ENCODE assay signal across 34 cellular contexts in genomic region chr9:69334310-69334709, GRCh38. TPM values are rescaled to one million over a fixed set of nuclear protein-coding genes. Genes with fewer than 3 reads are reported as not detected.
"Had no signal": no experiment of that assay in that cellular context is flagged by ENCODE, and none has a peak within 500 bp of the region (broad histone marks: within the 10 kb centered on the region; RNA-seq: fewer than 3 reads in every experiment).

No MANE protein-coding gene starts in this region.

- H3K27me3 ChIP-seq: adrenal gland, body of pancreas, brain microvascular endothelial cell, breast epithelium had no signal

- H3K27ac ChIP-seq: body of pancreas, brain microvascular endothelial cell, breast epithelium, VCaP had no signal

- H3K4me1 ChIP-seq: body of pancreas, breast epithelium had no signal

- DNase-seq: activated B cell treated with CpG ODN at 0.5 μM for 24 hours; activated CD4-positive, alpha-beta memory T cell treated with anti-CD3 and anti-CD28 coated beads for 36 hours; activated CD4-positive, alpha-beta T cell treated with anti-CD3 and anti-CD28 coated beads for 4 hours; activated CD4-positive, alpha-beta T cell treated with anti-CD3 and anti-CD28 coated beads, Interleukin-2, amount 10 ng/mL, durations not matched to agents 24 days and 14 days; activated CD4-positive, alpha-beta T cell treated with anti-CD3 and anti-CD28 coated beads, Interleukin-2, amount 50 U/mL, for 1 hour; activated CD4-positive, alpha-beta T cell treated with anti-CD3 and anti-CD28 coated beads, Interleukin-2, amount 50 U/mL, for 4 hours; activated CD4-positive, CD25-positive, alpha-beta regulatory T cell treated with anti-CD3 and anti-CD28 coated beads, Interleukin-2, amount 50 U/mL, for 72 hours; activated CD8-positive, alpha-beta memory T cell treated with anti-CD3 and anti-CD28 coated beads, Interleukin-2, amount 50 U/mL, for 4 hours; activated CD8-positive, alpha-beta T cell treated with anti-CD3 and anti-CD28 coated beads for 36 hours; activated effector memory CD4-positive, alpha-beta T cell treated with anti-CD3 and anti-CD28 coated beads, Interleukin-2, amount 50 U/mL, for 16 hours; activated gamma-delta T cell treated with Interleukin-2 at 50 U/mL for 16 hours; activated naive CD4-positive, alpha-beta T cell; activated naive CD4-positive, alpha-beta T cell treated with anti-CD3 and anti-CD28 coated beads for 36 hours; activated naive CD4-positive, alpha-beta T cell treated with anti-CD3 and anti-CD28 coated beads, Interleukin-2, amount 50 U/mL, for 16 hours; activated naive CD8-positive, alpha-beta T cell treated with anti-CD3 and anti-CD28 coated beads for 36 hours; activated T-cell treated with anti-CD3 and anti-CD28 coated beads for 4 hours; activated T-cell treated with anti-CD3 and anti-CD28 coated beads, Interleukin-2, amount 50 U/mL, for 1 hour; activated T-cell treated with anti-CD3 and anti-CD28 coated beads, Interleukin-2, amount 50 U/mL, for 4 hours; activated T-cell treated with anti-CD3 and anti-CD28 coated beads, Interleukin-2, amount 50 U/mL, for 72 hours; amniotic stem cell; aorta; body of pancreas; brain microvascular endothelial cell; central memory CD4-positive, alpha-beta T cell; T-helper 1 cell; T-helper 2 cell; T-helper 9 cell had no signal

- H3K4me3 ChIP-seq: adrenal gland, body of pancreas, breast epithelium had no signal

- H3K9me3 ChIP-seq: adrenal gland, body of pancreas, breast epithelium had no signal

- H3K36me3 ChIP-seq: adrenal gland, brain microvascular endothelial cell, breast epithelium had no signal

- ATAC-seq: activated CD8-positive, alpha-beta T cell treated with anti-CD3 and anti-CD28 coated beads for 36 hours; activated naive CD4-positive, alpha-beta T cell treated with anti-CD3 and anti-CD28 coated beads, Interleukin-2, amount 50 U/mL, for 72 hours; activated T-cell treated with anti-CD3 and anti-CD28 coated beads, Interleukin-2, amount 50 U/mL, for 4 hours; activated T-helper 17 cell treated with anti-CD3 and anti-CD28 coated beads, Interleukin-2, amount 50 U/mL, for 72 hours; body of pancreas had no signal

RNA-seq across cellular contexts. Expression of gene ENTREP1, which starts 9.3 kb away (rescaled TPM):
- total RNA-seq: activated B cell treated with CpG ODN at 0.5 μM for 24 hours; activated CD4-positive, alpha-beta T cell treated with anti-CD3 and anti-CD28 coated beads, Interleukin-2, amount 10 ng/mL, durations not matched to agents 24 days and 14 days; activated CD8-positive, alpha-beta memory T cell treated with anti-CD3 and anti-CD28 coated beads for 36 hours; activated CD8-positive, alpha-beta T cell treated with anti-CD3 and anti-CD28 coated beads for 36 hours; activated naive CD4-positive, alpha-beta T cell treated with anti-CD3 and anti-CD28 coated beads for 36 hours; activated naive CD4-positive, alpha-beta T cell treated with anti-CD3 and anti-CD28 coated beads, Interleukin-2, amount 50 U/mL, for 72 hours; activated naive CD8-positive, alpha-beta T cell treated with anti-CD3 and anti-CD28 coated beads for 36 hours; activated T-cell treated with anti-CD3 and anti-CD28 coated beads, Interleukin-2, amount 50 U/mL, for 72 hours; activated T-helper 1 cell treated with anti-CD3 and anti-CD28 coated beads, Interleukin-12 subunit alpha, Interleukin-12 subunit beta, Interleukin-2, Interleukin-4 antibody, amounts not matched to agents 30 ng/mL and 10 ng/mL and 1 ng/mL, durations not matched to agents 14 hours and 24 hours and 36 hours; activated T-helper 17 cell treated with anti-CD3 and anti-CD28 coated beads, Interleukin-2, amount 50 U/mL, for 72 hours had no signal
